Comparison of ENCODE assay signal across 13 cellular contexts in genomic region chr17:63474174-63474913, GRCh38. TPM values are rescaled to one million over a fixed set of nuclear protein-coding genes. Genes with fewer than 3 reads are reported as not detected.
DNase-seq lines count a peak whose midpoint lies in the region; ATAC-seq and TF ChIP-seq lines count a peak whose summit lies in the region.
"Had no signal": no experiment of that assay in that cellular context is flagged by ENCODE, and none has a peak within 500 bp of the region (broad histone marks: within the 10 kb centered on the region; RNA-seq: fewer than 3 reads in every experiment).

No MANE protein-coding gene starts in this region.

- no peak for TF ChIP-seq POLR2A in upper lobe of left lung (IDR thresholded peaks at IDR 0.05)

- no peaks in the 10 kb centered on the region for H3K27me3 Mint-ChIP-seq in MCF 10A (ENCODE audit: insufficient read depth, unreplicated experiment)

- H3K36me3 Mint-ChIP-seq in MCF 10A (ENCODE audit: insufficient read depth, unreplicated experiment) = no peaks in the 10 kb centered on the region

- TF ChIP-seq EP300 in upper lobe of left lung (IDR thresholded peaks at IDR 0.05) = no peak

- H3K27me3 ChIP-seq in WERI-Rb-1 (ENCODE audit: insufficient read depth, low read depth, severe bottlenecking) (no peaks in the 10 kb centered on the region), right cardiac atrium (ENCODE audit: control insufficient read depth, insufficient read depth) (no peaks in the 10 kb centered on the region), upper lobe of left lung (peaks cover 0 to 15% (median 7%) of the 10 kb centered on the region in 4 donors)

- H3K36me3 ChIP-seq in WERI-Rb-1 = no peaks in the 10 kb centered on the region
- H3K36me3 ChIP-seq in upper lobe of left lung = no peaks in the 10 kb centered on the region
- H3K36me3 ChIP-seq: thoracic aorta had no signal

- H3K9me3 ChIP-seq in WERI-Rb-1 (ENCODE audit: severe bottlenecking) (no peaks in the 10 kb centered on the region), right cardiac atrium (ENCODE audit: control insufficient read depth, low read length) (no peaks in the 10 kb centered on the region), upper lobe of left lung (no peaks in the 10 kb centered on the region)
- H3K9me3 ChIP-seq: thoracic aorta had no signal

- H3K4me1 Mint-ChIP-seq in MCF 10A (ENCODE audit: insufficient read depth, unreplicated experiment) = no peaks in the 10 kb centered on the region

- WGBS in right cardiac atrium = 42% methylated on average over 8 of the region's 8 CpGs
- 35 to 36% methylated on average over 8 of the region's 8 CpGs for WGBS in upper lobe of left lung, 2 donors

- no TSS peak for BruUV-seq in MCF 10A (replicated peaks; lab: Mats Ljungman, UMichigan)

- in situ Hi-C loops in T47D (cut with HindIII; ENCODE audit: low pct_unique_long_range_greater_than_20kb, low sequenced_read_pairs) = no loop called here

- H3K27ac ChIP-seq in WERI-Rb-1 = peak overlapping the region; percentile 93
- peak overlapping the region; percentile 25 for H3K27ac ChIP-seq in right cardiac atrium (ENCODE audit: low read length)
- peak overlapping the region in 3 of 4 donors; percentile 30 to 45 (median 40) for H3K27ac ChIP-seq in upper lobe of left lung
- H3K27ac ChIP-seq: thoracic aorta had no signal

- peak; percentile 20 to 75 for DNase-seq in T47D (ENCODE audit: low read depth in 1 of 2, low spot score in 1 of 2)
- DNase-seq in MCF 10A (ENCODE audit: unreplicated experiment) = no peak
- DNase-seq in WERI-Rb-1 = no peak
- peak in 2 of 3 donors; percentile 53 to 69 for DNase-seq in right cardiac atrium
- DNase-seq in upper lobe of left lung = no peak
- DNase-seq in GM03348 (ENCODE audit: low spot score) = no peak
- no peak for DNase-seq in NCI-H1417 treated with DMSO at 0.1 percent for 48 hours (lab: John Stamatoyannopoulos, UW)
- DNase-seq: activated naive CD4-positive, alpha-beta T cell treated with Interleukin-2 at 50 U/mL for 16 hours; NCI-H524 had no signal

- CTCF ChIA-PET in MCF 10A (lab: Yijun Ruan, JAX) = interaction anchor here (0.6 to 0.8 kb wide), 2 partner anchors 39 to 260 kb away, joined by 3 to 4 read pairs; no protein-coding TSS in a partner anchor

- H3K4me3 ChIP-seq in WERI-Rb-1 (ENCODE audit: low read depth, low read length) (no peak overlapping the region), right cardiac atrium (ENCODE audit: low read length) (no peak overlapping the region), upper lobe of left lung (no peak overlapping the region)
- H3K4me3 ChIP-seq: thoracic aorta had no signal

- no peak for TF ChIP-seq CTCF in MCF 10A (IDR thresholded peaks at IDR 0.05; ENCODE audit: unreplicated experiment)
- TF ChIP-seq CTCF in WERI-Rb-1 (IDR thresholded peaks at IDR 0.05; ENCODE audit: low read depth, low read length) = no peak
- TF ChIP-seq CTCF in upper lobe of left lung (IDR thresholded peaks at IDR 0.05) = no peak

- intact Hi-C loops in MCF 10A (cut with micrococcal nuclease) (no loop called here), right cardiac atrium (cut with DNase I) (loop anchor here in 1 of 4 donors (10.0 kb wide), 1 partner anchor 50 kb away; no protein-coding TSS in a partner anchor)

- ATAC-seq in right cardiac atrium = peak; percentile 26 to 37
- no peak for ATAC-seq in upper lobe of left lung (ENCODE audit: low FRiP score in 2 of 2)
- ATAC-seq in GM19467 (IDR thresholded peaks at IDR 0.05; ENCODE audit: unreplicated experiment) = no peak

- no peak overlapping the region for H3K4me3 Mint-ChIP-seq in MCF 10A (ENCODE audit: unreplicated experiment)

- peaks cover 13% of the 10 kb centered on the region for H3K4me1 ChIP-seq in right cardiac atrium (ENCODE audit: control insufficient read depth, insufficient read depth, low read length)
- H3K4me1 ChIP-seq in upper lobe of left lung = peaks cover 40 to 51% (median 45%) of the 10 kb centered on the region in 4 donors

- POLR2A ChIA-PET in MCF 10A (lab: Yijun Ruan, JAX) = no interaction called here

- H3K27ac Mint-ChIP-seq in MCF 10A (ENCODE audit: low read depth, unreplicated experiment) = no peak overlapping the region

- no peaks in the 10 kb centered on the region for H3K9me3 Mint-ChIP-seq in MCF 10A (ENCODE audit: unreplicated experiment)

RNA-seq across cellular contexts. Expression of gene ACE, which starts 2.5 kb away (rescaled TPM):
- total RNA-seq in MCF 10A (2022) (0.30 and 0.39 TPM in 2 replicates), right cardiac atrium (10 to 100 TPM in 1 of 4 donors, 1 to 10 TPM in 3; 4.0 to 10.1 (median 6.7) TPM), upper lobe of left lung (10 to 100 TPM; 21.1 to 90.6 (median 65.1) TPM)
- 5.1 TPM for polyA plus RNA-seq in right cardiac atrium

RNA-seq across cellular contexts. Expression of gene CYB561, which starts 28.2 kb away (rescaled TPM):
- total RNA-seq in MCF 10A (2022) (57.2 and 62.0 TPM in 2 replicates), right cardiac atrium (10 to 100 TPM; 19.2 to 26.5 (median 24.0) TPM), upper lobe of left lung (100 to 1,000 TPM in 1 of 6 donors, 10 to 100 TPM in 5; 53.7 to 124 (median 64.4) TPM)
- 20.2 TPM for polyA plus RNA-seq in right cardiac atrium

RNA-seq across cellular contexts. Expression of gene KCNH6, which starts 48.8 kb away (rescaled TPM):
- total RNA-seq in MCF 10A (2022) (not detected in 2 replicates), right cardiac atrium (not detected), upper lobe of left lung (1 to 10 TPM in 1 of 6 donors, under 1 TPM in 3, not detected in 2; 0.22 to 4.2 (median 0.31) TPM)
- not detected for polyA plus RNA-seq in right cardiac atrium
- total RNA-seq: activated CD8-positive, alpha-beta memory T cell treated with anti-CD3 and anti-CD28 coated beads for 36 hours; thoracic aorta had no signal
- polyA plus RNA-seq: neural cell had no signal

Comparison
In these comparisons a context has a peak if more than half of its experiments do, and no peak if none do; other contexts are left out.
1. DNase-seq: peak in T47D (2 of 2) and right cardiac atrium (2 of 3); none in MCF 10A (single experiment), WERI-Rb-1 (single experiment), upper lobe of left lung (0 of 2), GM03348 (single experiment) and NCI-H1417 treated with DMSO at 0.1 percent for 48 hours (single experiment).
2. H3K27ac ChIP-seq: peak in every context shown above with its lines; median percentile 93 in WERI-Rb-1; 40 in upper lobe of left lung; 25 in right cardiac atrium.
3. ATAC-seq: peak in right cardiac atrium (2 of 2); none in upper lobe of left lung (0 of 2) and GM19467 (single experiment).